8 cellular contexts compared by ENCODE assay signal in genomic region chr7:47254081-47255006, GRCh38.
A peak's percentile ranks its signal among the peaks of the same experiment; 100 is the strongest.
DNase-seq lines count a peak whose midpoint lies in the region; ATAC-seq, FAIRE-seq and TF ChIP-seq lines count a peak whose summit lies in the region.

No MANE protein-coding gene starts in this region.

- no peaks in the 10 kb centered on the region for H3K9me1 ChIP-seq in keratinocyte (ENCODE audit: control insufficient read depth, extremely low read depth, insufficient read depth, low read length)

- H3K4me1 Mint-ChIP-seq in T-helper 2 cell treated with Interferon-gamma antibody and Interleukin-4, amounts not matched to agents 5 μg/mL and 100 μg/mL, for 36 hours (ENCODE audit: low read depth): peaks cover 3% of the 10 kb centered on the region
- H3K4me1 Mint-ChIP-seq in central memory CD8-positive, alpha-beta T cell: no peaks in the 10 kb centered on the region

- no peak for ATAC-seq in central memory CD8-positive, alpha-beta T cell (replicated peaks; ENCODE audit: extremely low read depth, poor library complexity, severe bottlenecking)

- H3F3A ChIP-seq in GM23248 (ENCODE audit: insufficient read depth): no peaks in the 10 kb centered on the region

- H3K9ac ChIP-seq in GM23248: peak overlapping the region; percentile 76
- peak overlapping the region; percentile 37 for H3K9ac ChIP-seq in keratinocyte (ENCODE audit: control insufficient read depth, extremely low read depth, insufficient read depth, low read length)

- TF ChIP-seq POLR2A in spleen (IDR thresholded peaks at IDR 0.05): no peak

- no peaks in the 10 kb centered on the region for H3K79me2 ChIP-seq in GM23248 (ENCODE audit: insufficient read depth)
- no peaks in the 10 kb centered on the region for H3K79me2 ChIP-seq in keratinocyte (ENCODE audit: control insufficient read depth, insufficient read depth, low read length)

- WGBS in GM23248 (ENCODE audit: low coverage in 1 of 2, low lambda C conversion rate in 2 of 2, missing lambda C conversion rate in 2 of 2), 2 experiments: 3% methylated on average over 41 to 66 of the region's 66 CpGs
- WGBS in spleen, 5 donors: 5 to 36% (median 6%) methylated on average over 7 to 66 of the region's 66 CpGs

- CTCF ChIA-PET in GM10248 (lab: Yijun Ruan, JAX): interaction anchor here (0.6 to 2.8 kb wide), 23 partner anchors 9 to 1336 kb away, joined by 3 to 21 read pairs (median 3); partner anchors contain the start of gene IGFBP3

- DNase-seq in GM10248 (ENCODE audit: extremely low spot score) (peak; percentile 88), GM23248 (peak; percentile 85), LHCN-M2 (ENCODE audit: low read depth) (peak; percentile 70), keratinocyte (ENCODE audit: low read depth, low spot score) (no peak), spleen (peak; percentile 95)
- DNase-seq in T-helper 2 cell treated with Interferon-gamma antibody and Interleukin-4, amounts not matched to agents 5 μg/mL and 100 μg/mL, for 36 hours (ENCODE audit: low spot score): peak; percentile 56
- DNase-seq in central memory CD8-positive, alpha-beta T cell (ENCODE audit: low spot score in 2 of 2): no peak
- no peak for DNase-seq in NK-92 treated with Interleukin-12 subunit alpha and Interleukin-12 subunit beta, amount 100 ng/mL, for 24 hours (lab: John Stamatoyannopoulos, UW)

- dilution Hi-C loops in keratinocyte (cut with MboI; ENCODE audit: extremely low pct_ligation_motif_present, low sequenced_read_pairs): no loop called here

- H2AFZ ChIP-seq in GM23248 (peak overlapping the region; percentile 93), keratinocyte (ENCODE audit: control insufficient read depth, low read length) (peak overlapping the region; percentile 75)

- H3K27ac ChIP-seq in GM23248: peak overlapping the region; percentile 42
- no peak overlapping the region for H3K27ac ChIP-seq in keratinocyte (ENCODE audit: control insufficient read depth, insufficient read depth, low read length)
- H3K27ac ChIP-seq in spleen: peak overlapping the region; percentile 58 to 86 (median 82)

- H3K27ac Mint-ChIP-seq in T-helper 2 cell treated with Interferon-gamma antibody and Interleukin-4, amounts not matched to agents 5 μg/mL and 100 μg/mL, for 36 hours: no peak overlapping the region
- H3K27ac Mint-ChIP-seq in central memory CD8-positive, alpha-beta T cell (ENCODE audit: low read depth): no peak overlapping the region

- no peaks in the 10 kb centered on the region for H4K20me1 ChIP-seq in GM23248 (ENCODE audit: insufficient read depth)
- no peaks in the 10 kb centered on the region for H4K20me1 ChIP-seq in keratinocyte (ENCODE audit: control insufficient read depth, extremely low read depth, insufficient read depth, low read length)

- in situ Hi-C loops in GM23248 (cut with MboI): no loop called here

- H3K36me3 ChIP-seq in GM23248 (ENCODE audit: low read depth) (no peaks in the 10 kb centered on the region), keratinocyte (ENCODE audit: control insufficient read depth in 2 of 2, extremely low read depth in 1 of 2, insufficient read depth in 2 of 2, low read length in 2 of 2) (no peaks in the 10 kb centered on the region), spleen (no peaks in the 10 kb centered on the region)

- H3K4me3 Mint-ChIP-seq in T-helper 2 cell treated with Interferon-gamma antibody and Interleukin-4, amounts not matched to agents 5 μg/mL and 100 μg/mL, for 36 hours: peak overlapping the region; percentile 71
- peak overlapping the region; percentile 25 for H3K4me3 Mint-ChIP-seq in central memory CD8-positive, alpha-beta T cell

- H3K27me3 ChIP-seq in GM23248 (replicated peaks; ENCODE audit: insufficient read depth) (no peaks in the 10 kb centered on the region), keratinocyte (ENCODE audit: control insufficient read depth, extremely low read depth, insufficient read depth, low read length) (no peaks in the 10 kb centered on the region), spleen (replicated peaks in 1 of 7) (peaks cover 0 to 11% (median 0%) of the 10 kb centered on the region in 7 donors)

- no peaks in the 10 kb centered on the region for H3K9me3 Mint-ChIP-seq in T-helper 2 cell treated with Interferon-gamma antibody and Interleukin-4, amounts not matched to agents 5 μg/mL and 100 μg/mL, for 36 hours
- H3K9me3 Mint-ChIP-seq in central memory CD8-positive, alpha-beta T cell: peaks cover 4% of the 10 kb centered on the region

- H3K4me1 ChIP-seq in GM23248 (ENCODE audit: insufficient read depth) (0 out of 2 replicates have a peak, but pooled peaks cover 8% of the 10 kb centered on the region), keratinocyte (ENCODE audit: control insufficient read depth, extremely low read depth, insufficient read depth, low read length) (peaks cover 4% of the 10 kb centered on the region), spleen (peaks cover 7 to 27% (median 21%) of the 10 kb centered on the region in 6 donors)

- FAIRE-seq in keratinocyte (lab: Jason Lieb, UNC): no peak

- peak overlapping the region; percentile 76 for H3K4me3 ChIP-seq in GM23248
- peak overlapping the region; percentile 29 to 59 (median 49) for H3K4me3 ChIP-seq in keratinocyte (ENCODE audit: control insufficient read depth in 2 of 3, extremely low read depth in 1 of 3, insufficient read depth in 2 of 3, low read depth in 1 of 3, low read length in 3 of 3)
- peak overlapping the region; percentile 18 to 70 (median 40) for H3K4me3 ChIP-seq in spleen

- peak; percentile 94 for TF ChIP-seq CTCF in GM10248 (IDR thresholded peaks at IDR 0.05; ENCODE audit: control extremely low read depth, extremely low read depth, low read depth, missing control alignments)
- TF ChIP-seq CTCF in keratinocyte (optimal IDR thresholded peaks at IDR 0.05 in 1 of 3, IDR thresholded peaks at IDR 0.05 in 1 of 3, conservative IDR thresholded peaks at IDR 0.05 in 1 of 3; ENCODE audit: extremely low read depth in 1 of 3, insufficient read depth in 2 of 3, low read length in 3 of 3): peak in 2 of 3 experiments; percentile 70 to 88
- TF ChIP-seq CTCF in spleen (IDR thresholded peaks at IDR 0.05 in 8 of 11, conservative IDR thresholded peaks at IDR 0.05 in 3 of 11): peak; percentile 15 to 98 (median 90)

- H3K4me2 ChIP-seq in GM23248 (ENCODE audit: unreplicated experiment): peak overlapping the region; percentile 92
- peak overlapping the region; percentile 52 for H3K4me2 ChIP-seq in keratinocyte (ENCODE audit: control insufficient read depth, extremely low read depth, insufficient read depth, low read depth, low read length)

- POLR2A ChIA-PET in GM10248 (lab: Yijun Ruan, JAX): no interaction called here

- H3K27me3 Mint-ChIP-seq in T-helper 2 cell treated with Interferon-gamma antibody and Interleukin-4, amounts not matched to agents 5 μg/mL and 100 μg/mL, for 36 hours (ENCODE audit: low read depth): peaks cover 19% of the 10 kb centered on the region
- peaks cover 30% of the 10 kb centered on the region for H3K27me3 Mint-ChIP-seq in central memory CD8-positive, alpha-beta T cell

- H3K36me3 Mint-ChIP-seq in T-helper 2 cell treated with Interferon-gamma antibody and Interleukin-4, amounts not matched to agents 5 μg/mL and 100 μg/mL, for 36 hours (ENCODE audit: low read depth): no peaks in the 10 kb centered on the region
- H3K36me3 Mint-ChIP-seq in central memory CD8-positive, alpha-beta T cell (ENCODE audit: insufficient read depth): no peaks in the 10 kb centered on the region

- intact Hi-C loops in spleen (cut with DNase I; ENCODE audit: low total_unique reads): no loop called here

- H3K9me2 ChIP-seq in GM23248 (ENCODE audit: insufficient read depth): no peaks in the 10 kb centered on the region

- H3K9me3 ChIP-seq in GM23248 (ENCODE audit: low read depth): no peaks in the 10 kb centered on the region
- no peaks in the 10 kb centered on the region for H3K9me3 ChIP-seq in keratinocyte (ENCODE audit: control insufficient read depth, low read depth, low read length)
- H3K9me3 ChIP-seq in spleen: peaks cover 0 to 17% (median 10%) of the 10 kb centered on the region in 8 donors

Comparison
In these comparisons a context has a peak if more than half of its experiments do, and no peak if none do; other contexts are left out.
1. DNase-seq: peak in GM10248 (single experiment), GM23248 (single experiment), LHCN-M2 (single experiment), T-helper 2 cell treated with Interferon-gamma antibody and Interleukin-4, amounts not matched to agents 5 μg/mL and 100 μg/mL, for 36 hours (single experiment) and spleen (single experiment); none in central memory CD8-positive, alpha-beta T cell (0 of 2), keratinocyte (single experiment) and NK-92 treated with Interleukin-12 subunit alpha and Interleukin-12 subunit beta, amount 100 ng/mL, for 24 hours (single experiment).
2. Peak in every context shown above with its lines, with median percentiles within 50 percentile points of each other: CTCF ChIP-seq and H3K4me3 ChIP-seq.